In genomic region chr6:44868335-44868668, GRCh38 we compare ENCODE assay signal across 1 cellular context.
TF ChIP-seq lines count a peak whose summit lies in the region.

No MANE protein-coding gene starts in this region.

TF ChIP-seq in SK-N-SH treated with all-trans-retinoic acid at 6 μM for 48 hours, 23 proteins besides CTCF, POLR2A, EP300 and RAD21 (continued from another document):
- no peak for TF ChIP-seq CSRNP3 (CRISPR knock-in tag; IDR thresholded peaks at IDR 0.05)
- no peak for TF ChIP-seq TSHZ2 (CRISPR knock-in tag; IDR thresholded peaks at IDR 0.05)
- TF ChIP-seq SNAI2 (CRISPR knock-in tag; IDR thresholded peaks at IDR 0.05) = no peak
